In genomic region chr6:144334150-144334708, GRCh38 we compare ENCODE assay signal across 8 cellular contexts.
DNase-seq lines count a peak whose midpoint lies in the region; ATAC-seq and FAIRE-seq lines count a peak whose summit lies in the region.

No MANE protein-coding gene starts in this region.

- peak; percentile 94 for FAIRE-seq in GM19239 (lab: Jason Lieb, UNC)

- no peak for DNase-seq in GM19239 (ENCODE audit: insufficient read length, low spot score)
- peak in 3 of 5 experiments; percentile 52 to 88 (median 81) for DNase-seq in T-helper 2 cell
- peak; percentile 62 for DNase-seq in effector CD4-positive, alpha-beta T cell
- DNase-seq in stimulated activated CD8-positive, alpha-beta memory T cell treated with anti-CD3 and anti-CD28 coated beads, Interleukin-2, amount 100 ng/mL, for 1 hour (ENCODE audit: low read depth in 2 of 2) = peak; percentile 39 to 41
- DNase-seq in NCI-H128 (lab: John Stamatoyannopoulos, UW; ENCODE audit: unreplicated experiment) = no peak
- no peak for DNase-seq in ACHN
- DNase-seq in NCI-H526 treated with DMSO at 0.1 percent for 48 hours (lab: John Stamatoyannopoulos, UW) = no peak

- in situ Hi-C loops in ACHN (cut with HindIII; ENCODE audit: low pct_ligation_motif_present, low pct_unique_long_range_greater_than_20kb, low sequenced_read_pairs) = no loop called here

- peak; percentile 72 for ATAC-seq in HG03066 (IDR thresholded peaks at IDR 0.05; ENCODE audit: low read depth, unreplicated experiment)

Comparison
In these comparisons a context has a peak if more than half of its experiments do, and no peak if none do; other contexts are left out.
1. DNase-seq: peak in T-helper 2 cell (3 of 5), effector CD4-positive, alpha-beta T cell (single experiment) and stimulated activated CD8-positive, alpha-beta memory T cell treated with anti-CD3 and anti-CD28 coated beads, Interleukin-2, amount 100 ng/mL, for 1 hour (2 of 2); none in GM19239 (single experiment), NCI-H128 (single experiment), ACHN (single experiment) and NCI-H526 treated with DMSO at 0.1 percent for 48 hours (single experiment).